Comparison of ENCODE assay signal across 24 cellular contexts in the genomic region with DNA sequence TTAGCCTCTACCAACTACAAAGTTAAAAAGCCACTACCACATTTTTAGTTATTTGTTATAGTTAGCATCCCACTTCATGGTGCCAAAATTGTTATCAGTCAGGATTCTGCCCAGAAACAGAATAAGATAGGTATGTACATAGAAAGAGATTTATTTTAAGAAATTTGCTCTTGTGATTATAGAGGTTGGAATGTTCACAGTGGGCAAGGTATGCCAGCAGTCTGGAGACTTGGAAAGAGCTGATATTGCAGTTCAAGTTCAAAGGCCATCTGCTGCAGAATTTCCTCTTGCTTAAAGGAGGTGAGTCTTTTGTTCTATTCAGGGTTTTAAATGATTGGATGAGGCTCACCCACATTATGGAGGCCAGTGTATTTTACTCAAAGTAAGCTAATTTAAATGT.
DNase-seq lines count a peak whose midpoint lies in the region; ATAC-seq, FAIRE-seq and TF ChIP-seq lines count a peak whose summit lies in the region.
"Had no signal": no experiment of that assay in that cellular context is flagged by ENCODE, and none has a peak within 500 bp of the region (broad histone marks: within the 10 kb centered on the region; RNA-seq: fewer than 3 reads in every experiment).

No MANE protein-coding gene starts in this region.

- ATAC-seq in right lobe of liver (no peak), psoas muscle (no peak)
- ATAC-seq: A549; CD8-positive, alpha-beta T cell had no signal

- H3K27me3 ChIP-seq in astrocyte (ENCODE audit: insufficient read depth, low read length), result no peaks in the 10 kb centered on the region
- no peaks in the 10 kb centered on the region for H3K27me3 ChIP-seq in right lobe of liver
- H3K27me3 ChIP-seq in psoas muscle (ENCODE audit: insufficient read depth in 3 of 3, low read length in 2 of 3), result no peaks in the 10 kb centered on the region
- H3K27me3 ChIP-seq in tibial artery, result no peaks in the 10 kb centered on the region
- H3K27me3 ChIP-seq: BLaER1 treated with 17β-estradiol and CSF1 and Interleukin-3, amounts not matched to agents 10 nM and 100 nM had no signal

- H3K9me3 ChIP-seq in astrocyte (ENCODE audit: insufficient read depth, low read depth, low read length), result no peaks in the 10 kb centered on the region
- H3K9me3 ChIP-seq in right lobe of liver, result no peaks in the 10 kb centered on the region
- H3K9me3 ChIP-seq in psoas muscle, result no peaks in the 10 kb centered on the region
- H3K9me3 ChIP-seq in tibial artery, result peaks cover 0 to 3% (median 0%) of the 10 kb centered on the region in 3 donors
- H3K9me3 ChIP-seq: A549, Caco-2 had no signal

- H3K9ac ChIP-seq in astrocyte (ENCODE audit: low read length), result no peak overlapping the region
- H3K9ac ChIP-seq: BLaER1 treated with 17β-estradiol and CSF1 and Interleukin-3, amounts not matched to agents 10 nM and 100 nM had no signal

- no peaks in the 10 kb centered on the region for H3K36me3 Mint-ChIP-seq in astrocyte (ENCODE audit: low read depth, unreplicated experiment)
- H3K36me3 Mint-ChIP-seq: CD8-positive, alpha-beta T cell had no signal

- no peaks in the 10 kb centered on the region for H3K4me1 Mint-ChIP-seq in astrocyte (ENCODE audit: low read depth, unreplicated experiment)
- H3K4me1 Mint-ChIP-seq: B cell had no signal

- H3K27me3 Mint-ChIP-seq in astrocyte (ENCODE audit: low read depth, unreplicated experiment), result no peaks in the 10 kb centered on the region
- H3K27me3 Mint-ChIP-seq: B cell; CD4-positive, alpha-beta T cell had no signal

- H3K27ac Mint-ChIP-seq in astrocyte (ENCODE audit: unreplicated experiment), result no peak overlapping the region
- H3K27ac Mint-ChIP-seq: B cell; CD4-positive, alpha-beta T cell; CD8-positive, alpha-beta T cell had no signal

- no peaks in the 10 kb centered on the region for H4K20me1 ChIP-seq in astrocyte (ENCODE audit: insufficient read depth, low read length)
- H4K20me1 ChIP-seq: BLaER1 treated with 17β-estradiol and CSF1 and Interleukin-3, amounts not matched to agents 10 nM and 100 nM had no signal

- TF ChIP-seq CTCF in astrocyte (IDR thresholded peaks at IDR 0.05; ENCODE audit: insufficient read depth, low read depth, low read length) (no peak), fibroblast of the aortic adventitia (IDR thresholded peaks at IDR 0.05; ENCODE audit: insufficient read depth, low read length) (no peak), right lobe of liver (IDR thresholded peaks at IDR 0.05) (no peak), psoas muscle (IDR thresholded peaks at IDR 0.05) (no peak), tibial artery (IDR thresholded peaks at IDR 0.05) (no peak)

- no peak overlapping the region for H3K4me3 ChIP-seq in astrocyte (ENCODE audit: insufficient read depth, low read depth, low read length)
- no peak overlapping the region for H3K4me3 ChIP-seq in fibroblast of the aortic adventitia (ENCODE audit: low read depth, low read length)
- no peak overlapping the region for H3K4me3 ChIP-seq in right lobe of liver
- H3K4me3 ChIP-seq in psoas muscle, result no peak overlapping the region
- no peak overlapping the region for H3K4me3 ChIP-seq in tibial artery
- H3K4me3 ChIP-seq: A549; BLaER1 treated with 17β-estradiol and CSF1 and Interleukin-3, amounts not matched to agents 10 nM and 100 nM had no signal

- H3K27ac ChIP-seq in astrocyte (ENCODE audit: low read depth, low read length) (no peak overlapping the region), right lobe of liver (no peak overlapping the region), psoas muscle (no peak overlapping the region), tibial artery (no peak overlapping the region)
- H3K27ac ChIP-seq: 22Rv1; A549; BLaER1 treated with 17β-estradiol and CSF1 and Interleukin-3, amounts not matched to agents 10 nM and 100 nM; C4-2B had no signal

- H3K36me3 ChIP-seq in astrocyte (ENCODE audit: insufficient read depth, low read length), result no peaks in the 10 kb centered on the region
- H3K36me3 ChIP-seq in right lobe of liver, result no peaks in the 10 kb centered on the region
- no peaks in the 10 kb centered on the region for H3K36me3 ChIP-seq in psoas muscle (ENCODE audit: insufficient read depth in 1 of 2, low read depth in 1 of 2)
- H3K36me3 ChIP-seq in tibial artery, result no peaks in the 10 kb centered on the region
- H3K36me3 ChIP-seq: BLaER1 treated with 17β-estradiol and CSF1 and Interleukin-3, amounts not matched to agents 10 nM and 100 nM had no signal

- FAIRE-seq in astrocyte (lab: Jason Lieb, UNC), result no peak
- FAIRE-seq: A549, D721Med, G401.6, GM12891, GM19239 had no signal

- no peak overlapping the region for H2AFZ ChIP-seq in astrocyte (ENCODE audit: low read depth, low read length)

- no peak overlapping the region for H3K4me2 ChIP-seq in astrocyte (ENCODE audit: low read length)
- H3K4me2 ChIP-seq: A549; BLaER1 treated with 17β-estradiol and CSF1 and Interleukin-3, amounts not matched to agents 10 nM and 100 nM had no signal

- intact Hi-C loops in right lobe of liver (cut with DNase I), result no loop called here
- intact Hi-C loops in psoas muscle (cut with DNase I), result no loop called here
- intact Hi-C loops in tibial artery (cut with DNase I; ENCODE audit: low total_unique reads), result no loop called here

- no peak for TF ChIP-seq POLR2A in right lobe of liver (IDR thresholded peaks at IDR 0.05)

- H3K9me3 Mint-ChIP-seq in astrocyte (ENCODE audit: unreplicated experiment), result no peaks in the 10 kb centered on the region
- H3K9me3 Mint-ChIP-seq: CD4-positive, alpha-beta T cell; CD8-positive, alpha-beta T cell had no signal

- no peaks in the 10 kb centered on the region for H3K79me2 ChIP-seq in astrocyte (ENCODE audit: insufficient read depth, low read length)

- no peak overlapping the region for H3K4me3 Mint-ChIP-seq in astrocyte (ENCODE audit: unreplicated experiment)
- H3K4me3 Mint-ChIP-seq: B cell; CD4-positive, alpha-beta T cell; CD8-positive, alpha-beta T cell had no signal

- DNase-seq in DMS 273 (lab: John Stamatoyannopoulos, UW; ENCODE audit: unreplicated experiment), result peak; percentile 1
- DNase-seq in DMS 273 treated with DMSO at 0.1 percent for 48 hours (lab: John Stamatoyannopoulos, UW), result no peak
- DNase-seq in NCI-H226, result peak; percentile 55
- peak; percentile 40 for DNase-seq in astrocyte (ENCODE audit: low read depth)
- peak; percentile 54 for DNase-seq in fibroblast of the aortic adventitia (ENCODE audit: low read depth)
- no peak for DNase-seq in right lobe of liver
- no peak for DNase-seq in psoas muscle
- DNase-seq in tibial artery, result no peak
- DNase-seq: AML-193; Caco-2; Calu3; CD4-positive, alpha-beta T cell; CD8-positive, alpha-beta T cell; DMS79 treated with DMSO at 0.1 percent for 48 hours; GF-D8 had no signal

- H3K4me1 ChIP-seq in astrocyte (ENCODE audit: insufficient read depth, low read length), result no peaks in the 10 kb centered on the region
- H3K4me1 ChIP-seq in right lobe of liver, result no peaks in the 10 kb centered on the region
- H3K4me1 ChIP-seq in psoas muscle, result no peaks in the 10 kb centered on the region
- H3K4me1 ChIP-seq in tibial artery, result no peaks in the 10 kb centered on the region
- H3K4me1 ChIP-seq: A549; BLaER1 treated with 17β-estradiol and CSF1 and Interleukin-3, amounts not matched to agents 10 nM and 100 nM; Caco-2 had no signal

Comparison
In these comparisons a context has a peak if more than half of its experiments do, and no peak if none do; other contexts are left out.
1. DNase-seq: peak in DMS 273 (single experiment), NCI-H226 (single experiment), astrocyte (single experiment) and fibroblast of the aortic adventitia (single experiment); none in DMS 273 treated with DMSO at 0.1 percent for 48 hours (single experiment), right lobe of liver (0 of 3), psoas muscle (0 of 2) and tibial artery (0 of 2).